8 cellular contexts compared by ENCODE assay signal in genomic region chr10:92689663-92690210, GRCh38. TPM values are rescaled to one million over a fixed set of nuclear protein-coding genes. Genes with fewer than 3 reads are reported as not detected.
DNase-seq lines count a peak whose midpoint lies in the region; ATAC-seq and TF ChIP-seq lines count a peak whose summit lies in the region.

Gene HHEX (plus strand): TSS chr10:92689955. CDS start chr10:92689987, 32 bp downstream.

- H3K27me3 ChIP-seq in esophagus muscularis mucosa: peaks cover 0 to 38% (median 2%) of the 10 kb centered on the region in 4 donors
- peaks cover 0 to 6% of the 10 kb centered on the region in 2 donors for H3K27me3 ChIP-seq in mucosa of rectum (ENCODE audit: control insufficient read depth in 2 of 2, insufficient read depth in 2 of 2, low read length in 2 of 2)

- peak within 1 kb of the TSS; percentile 67 to 85 (median 77) for H3K4me3 ChIP-seq in esophagus muscularis mucosa
- H3K4me3 ChIP-seq in mucosa of rectum (ENCODE audit: low read length in 2 of 2): peak within 1 kb of the TSS; percentile 64 to 71

- no peak for TF ChIP-seq POLR2A in esophagus muscularis mucosa (IDR thresholded peaks at IDR 0.05; ENCODE audit: low read depth)

- H3K36me3 ChIP-seq in esophagus muscularis mucosa (peaks cover 0 to 2% (median 0%) of the 10 kb centered on the region in 4 donors), mucosa of rectum (ENCODE audit: control insufficient read depth in 2 of 2, insufficient read depth in 2 of 2, low read length in 2 of 2) (no peaks in the 10 kb centered on the region)

- H3K27ac ChIP-seq in esophagus muscularis mucosa (replicated peaks in 1 of 4): peak within 1 kb of the TSS; percentile 81 to 86 (median 84)
- H3K27ac ChIP-seq in mucosa of rectum (ENCODE audit: low read depth in 2 of 2, low read length in 2 of 2): peak within 1 kb of the TSS; percentile 71 to 83

- H3K9ac ChIP-seq in mucosa of rectum (ENCODE audit: low read depth in 1 of 2, low read length in 2 of 2): peak within 1 kb of the TSS; percentile 41 to 71

- intact Hi-C loops in esophagus muscularis mucosa (cut with DNase I): loop anchor here (5.0 to 10.0 kb wide), 3 partner anchors 68 to 155 kb away; partner anchors contain the start of genes EXOC6 and KIF11

- peaks cover 0 to 9% (median 7%) of the 10 kb centered on the region in 4 donors for H3K9me3 ChIP-seq in esophagus muscularis mucosa
- peaks cover 0 to 1% of the 10 kb centered on the region in 2 donors for H3K9me3 ChIP-seq in mucosa of rectum (ENCODE audit: control insufficient read depth in 2 of 2, low read length in 2 of 2)

- DNase-seq in GDM1 (lab: John Stamatoyannopoulos, UW): peak; percentile 86
- peak; percentile 68 for DNase-seq in MV-4-11 (lab: John Stamatoyannopoulos, UW)
- peak; percentile 16 for DNase-seq in activated CD4-positive, alpha-beta T cell treated with anti-CD3 and anti-CD28 coated beads, Interleukin-2, amount 50 U/mL, for 1 hour
- DNase-seq in esophagus muscularis mucosa (ENCODE audit: extremely low spot score): peak; percentile 84
- peak; percentile 58 for DNase-seq in ureter (ENCODE audit: low spot score)

- peaks cover 10 to 45% (median 38%) of the 10 kb centered on the region in 4 donors for H3K4me1 ChIP-seq in esophagus muscularis mucosa
- peaks cover 2 to 3% of the 10 kb centered on the region in 2 donors for H3K4me1 ChIP-seq in mucosa of rectum (ENCODE audit: control insufficient read depth in 2 of 2, insufficient read depth in 2 of 2, low read length in 2 of 2)

- 0% methylated on average over 6 of the region's 79 CpGs for WGBS in esophagus muscularis mucosa

- TF ChIP-seq CTCF in esophagus muscularis mucosa (IDR thresholded peaks at IDR 0.05): no peak

- peak; percentile 52 for ATAC-seq in GM21737 (IDR thresholded peaks at IDR 0.05; ENCODE audit: unreplicated experiment)
- no peak for ATAC-seq in GM18870 (IDR thresholded peaks at IDR 0.05; ENCODE audit: unreplicated experiment)

- no peak for TF ChIP-seq EP300 in esophagus muscularis mucosa (IDR thresholded peaks at IDR 0.05)

RNA-seq across cellular contexts. Expression of gene HHEX, which starts in this region (rescaled TPM):
- total RNA-seq in esophagus muscularis mucosa (1 to 10 TPM; 4.6 to 8.6 (median 8.3) TPM), ureter (6.3 TPM)

Comparison
In these comparisons a context has a peak if more than half of its experiments do, and no peak if none do; other contexts are left out.
1. DNase-seq: peak in every context shown above with its lines; median percentile 86 in GDM1; 84 in esophagus muscularis mucosa; 68 in MV-4-11; 58 in ureter; 16 in activated CD4-positive, alpha-beta T cell treated with anti-CD3 and anti-CD28 coated beads, Interleukin-2, amount 50 U/mL, for 1 hour.